Comparison of ENCODE assay signal across 1 cellular context in the genomic region with DNA sequence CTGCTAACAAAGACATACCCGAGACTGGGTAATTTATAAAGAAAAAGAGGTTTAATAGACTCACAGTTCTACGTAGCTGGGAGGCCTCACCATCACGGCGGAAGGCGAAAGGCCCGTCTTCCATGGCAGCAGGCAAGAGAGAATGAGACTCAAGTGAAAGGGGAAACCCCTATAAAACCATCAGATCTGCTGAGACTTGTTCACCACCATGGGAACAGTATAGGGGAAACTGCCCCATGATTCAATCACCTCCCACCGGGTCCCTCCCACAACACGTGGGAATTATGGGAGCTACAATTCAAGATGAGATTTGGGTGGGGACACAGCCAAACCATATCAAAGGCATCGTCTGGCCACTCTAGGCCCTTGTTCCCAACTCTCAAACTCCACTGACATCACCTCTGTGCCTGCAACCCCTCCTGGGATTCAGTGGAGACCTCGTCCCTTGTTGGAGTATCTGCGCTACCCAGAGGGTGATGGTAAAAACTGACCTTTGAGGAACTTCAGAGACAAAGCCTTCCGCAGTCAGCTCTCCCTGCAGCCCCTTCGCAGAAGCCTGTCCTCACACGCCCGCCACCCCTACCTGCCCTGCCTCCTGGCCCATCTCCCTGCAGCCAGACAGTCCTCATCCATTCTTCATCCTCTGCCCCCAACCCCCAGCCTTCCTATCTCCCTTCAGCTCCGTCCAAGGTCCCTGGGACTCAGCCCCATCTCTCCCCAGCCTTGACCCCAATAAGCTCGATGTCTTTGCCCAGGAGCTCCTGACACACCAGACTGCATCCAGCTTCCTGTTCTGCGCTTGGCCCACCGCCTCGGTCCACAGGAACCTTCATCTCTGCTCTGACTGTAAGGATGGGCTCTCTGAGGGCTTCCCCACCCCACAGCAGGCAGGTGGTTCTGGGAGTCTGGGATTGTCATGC.
TF ChIP-seq lines count a peak whose summit lies in the region.

No MANE protein-coding gene starts in this region.

TF ChIP-seq in GM23338, 12 proteins besides CTCF, POLR2A, EP300 and RAD21:
- TF ChIP-seq EZH2phosphoT487 (IDR thresholded peaks at IDR 0.05; ENCODE audit: unreplicated experiment) (no peak), ZNF462 (CRISPR knock-in tag; IDR thresholded peaks at IDR 0.05) (no peak), STAT1 (IDR thresholded peaks at IDR 0.05; ENCODE audit: unreplicated experiment) (no peak), ETS1 (IDR thresholded peaks at IDR 0.05) (no peak), ZNF114 (CRISPR knock-in tag; IDR thresholded peaks at IDR 0.05) (no peak), JUNB (IDR thresholded peaks at IDR 0.05; ENCODE audit: unreplicated experiment) (no peak), ZNF331 (CRISPR knock-in tag; IDR thresholded peaks at IDR 0.05; ENCODE audit: low read depth) (no peak), NANOG (IDR thresholded peaks at IDR 0.05; ENCODE audit: borderline replicate concordance) (no peak), CREB1 (CRISPR knock-in tag; IDR thresholded peaks at IDR 0.05; ENCODE audit: low read depth) (no peak), EZH2 (IDR thresholded peaks at IDR 0.05; ENCODE audit: low read depth, unreplicated experiment) (no peak), POLR2AphosphoS5 (IDR thresholded peaks at IDR 0.05; ENCODE audit: low read depth) (no peak)
- TF ChIP-seq, protein P1, sequence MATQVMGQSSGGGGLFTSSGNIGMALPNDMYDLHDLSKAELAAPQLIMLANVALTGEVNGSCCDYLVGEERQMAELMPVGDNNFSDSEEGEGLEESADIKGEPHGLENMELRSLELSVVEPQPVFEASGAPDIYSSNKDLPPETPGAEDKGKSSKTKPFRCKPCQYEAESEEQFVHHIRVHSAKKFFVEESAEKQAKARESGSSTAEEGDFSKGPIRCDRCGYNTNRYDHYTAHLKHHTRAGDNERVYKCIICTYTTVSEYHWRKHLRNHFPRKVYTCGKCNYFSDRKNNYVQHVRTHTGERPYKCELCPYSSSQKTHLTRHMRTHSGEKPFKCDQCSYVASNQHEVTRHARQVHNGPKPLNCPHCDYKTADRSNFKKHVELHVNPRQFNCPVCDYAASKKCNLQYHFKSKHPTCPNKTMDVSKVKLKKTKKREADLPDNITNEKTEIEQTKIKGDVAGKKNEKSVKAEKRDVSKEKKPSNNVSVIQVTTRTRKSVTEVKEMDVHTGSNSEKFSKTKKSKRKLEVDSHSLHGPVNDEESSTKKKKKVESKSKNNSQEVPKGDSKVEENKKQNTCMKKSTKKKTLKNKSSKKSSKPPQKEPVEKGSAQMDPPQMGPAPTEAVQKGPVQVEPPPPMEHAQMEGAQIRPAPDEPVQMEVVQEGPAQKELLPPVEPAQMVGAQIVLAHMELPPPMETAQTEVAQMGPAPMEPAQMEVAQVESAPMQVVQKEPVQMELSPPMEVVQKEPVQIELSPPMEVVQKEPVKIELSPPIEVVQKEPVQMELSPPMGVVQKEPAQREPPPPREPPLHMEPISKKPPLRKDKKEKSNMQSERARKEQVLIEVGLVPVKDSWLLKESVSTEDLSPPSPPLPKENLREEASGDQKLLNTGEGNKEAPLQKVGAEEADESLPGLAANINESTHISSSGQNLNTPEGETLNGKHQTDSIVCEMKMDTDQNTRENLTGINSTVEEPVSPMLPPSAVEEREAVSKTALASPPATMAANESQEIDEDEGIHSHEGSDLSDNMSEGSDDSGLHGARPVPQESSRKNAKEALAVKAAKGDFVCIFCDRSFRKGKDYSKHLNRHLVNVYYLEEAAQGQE (IDR thresholded peaks at IDR 0.05; ENCODE audit: unreplicated experiment) = no peak
